1 cellular context compared by ENCODE assay signal in genomic region chr11:95739108-95739507, GRCh38.
TF ChIP-seq lines count a peak whose summit lies in the region.

No MANE protein-coding gene starts in this region.

TF ChIP-seq in GM12878, 131 proteins besides CTCF, POLR2A, EP300 and RAD21 (continued from another document):
- no peak for TF ChIP-seq CEBPZ (IDR thresholded peaks at IDR 0.05; ENCODE audit: low read depth, low read length)
- TF ChIP-seq EED (IDR thresholded peaks at IDR 0.05; ENCODE audit: low read depth): no peak
- no peak for TF ChIP-seq STAT3 (IDR thresholded peaks at IDR 0.05; ENCODE audit: low read depth, low read length)
- TF ChIP-seq PAX5 (IDR thresholded peaks at IDR 0.05; ENCODE audit: borderline replicate concordance, low read depth, low read length): no peak
- no peak for TF ChIP-seq GATAD2B (conservative IDR thresholded peaks at IDR 0.05; ENCODE audit: low read depth)
- TF ChIP-seq CHD4 (IDR thresholded peaks at IDR 0.05): no peak
- no peak for TF ChIP-seq NFYA (IDR thresholded peaks at IDR 0.05; ENCODE audit: borderline replicate concordance, low read depth, low read length)
- no peak for TF ChIP-seq SMC3 (IDR thresholded peaks at IDR 0.05; ENCODE audit: borderline replicate concordance, low read length)
- no peak for TF ChIP-seq HSF1 (IDR thresholded peaks at IDR 0.05; ENCODE audit: low read depth, low read length)
- TF ChIP-seq HDAC2 (IDR thresholded peaks at IDR 0.05): no peak
- TF ChIP-seq CHD1 (IDR thresholded peaks at IDR 0.05; ENCODE audit: low read depth, low read length): no peak
- no peak for TF ChIP-seq DPF2 (IDR thresholded peaks at IDR 0.05)
- no peak for TF ChIP-seq RCOR1 (conservative IDR thresholded peaks at IDR 0.05; ENCODE audit: low read depth, low read length)
